In the genomic region with DNA sequence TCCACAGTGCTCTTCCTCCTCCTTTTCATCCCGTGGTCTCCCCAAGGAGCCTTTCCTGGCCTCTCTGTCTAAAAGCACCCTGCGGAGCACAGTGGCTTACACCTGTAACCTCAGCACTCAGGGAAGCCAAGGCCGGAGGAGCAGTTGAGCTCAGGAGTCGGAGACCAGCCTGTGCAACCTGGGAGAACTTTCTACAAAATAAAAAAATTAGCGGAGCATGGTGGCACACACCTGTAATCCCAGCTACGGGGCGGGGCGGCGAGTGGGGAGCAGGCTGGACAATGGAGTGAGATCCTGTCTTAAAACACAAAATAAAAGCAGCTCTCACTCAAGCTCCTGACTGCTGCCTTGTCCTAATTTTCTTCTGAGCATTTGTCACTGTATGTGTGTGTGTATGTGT, we compare ENCODE assay signal across 23 cellular contexts. TPM values are rescaled to one million over a fixed set of nuclear protein-coding genes. Genes with fewer than 3 reads are reported as not detected.
DNase-seq lines count a peak whose midpoint lies in the region; ATAC-seq, FAIRE-seq and TF ChIP-seq lines count a peak whose summit lies in the region.
"Had no signal": no experiment of that assay in that cellular context is flagged by ENCODE, and none has a peak within 500 bp of the region (broad histone marks: within the 10 kb centered on the region; RNA-seq: fewer than 3 reads in every experiment).

No MANE protein-coding gene starts in this region.

- H2BK12ac ChIP-seq in H1 (ENCODE audit: low read depth, low read length) = 0 out of 2 replicates have a peak overlapping the region, but pooled peaks have one; percentile 80

- 74% methylated on average over 9 of the region's 9 CpGs; no CpG with 5 or more reads in 1 of the 2 experiments for WGBS in H1 (ENCODE audit: extremely low coverage in 1 of 2, insufficient coverage in 1 of 2, insufficient read length in 1 of 2, insufficient replicate concordance in 2 of 2, low coverage in 1 of 2, low lambda C conversion rate in 2 of 2, missing lambda C conversion rate in 1 of 2), 2 experiments

- TF ChIP-seq CTCF in H1 (IDR thresholded peaks at IDR 0.05; ENCODE audit: control extremely low read depth in 1 of 3, insufficient read depth in 1 of 3, low read depth in 1 of 3, low read length in 3 of 3) (no peak), lower lobe of right lung (IDR thresholded peaks at IDR 0.05) (no peak), RWPE1 (conservative IDR thresholded peaks at IDR 0.05; ENCODE audit: low read depth) (no peak)

- H3K9me3 Mint-ChIP-seq in activated naive CD4-positive, alpha-beta T cell treated with anti-CD3 and anti-CD28 coated beads, Interleukin-2, amount 50 U/mL, for 24 hours = no peaks in the 10 kb centered on the region
- H3K9me3 Mint-ChIP-seq in activated naive CD4-positive, alpha-beta T cell treated with anti-CD3 and anti-CD28 coated beads, Interleukin-2, amount 50 U/mL, for 72 hours = no peaks in the 10 kb centered on the region
- peaks cover 0 to 1% (median 0%) of the 10 kb centered on the region in 7 donors for H3K9me3 Mint-ChIP-seq in naive B cell
- H3K9me3 Mint-ChIP-seq: activated naive CD8-positive, alpha-beta T cell treated with anti-CD3 and anti-CD28 coated beads, Interleukin-2, amount 50 U/mL, for 24 hours; activated T-helper 1 cell treated with anti-CD3 and anti-CD28 coated beads, Interleukin-12 subunit alpha, Interleukin-12 subunit beta, Interleukin-2, Interleukin-4 antibody, amounts not matched to agents 30 ng/mL and 10 ng/mL and 1 ng/mL, durations not matched to agents 14 hours and 24 hours and 36 hours; dendritic cell treated with granulocyte-macrophage colony-stimulating factor and Interleukin-4, amounts not matched to agents 40 ng/mL and 50 ng/mL, for 4 days had no signal

- no peak for DNase-seq in activated naive CD4-positive, alpha-beta T cell treated with anti-CD3 and anti-CD28 coated beads, Interleukin-2, amount 50 U/mL, for 72 hours (ENCODE audit: low spot score in 2 of 2)
- DNase-seq in H1 (ENCODE audit: low read depth in 1 of 2, low spot score in 2 of 2) (peak in 1 of 2 experiments; percentile 48), naive B cell (no peak), midbrain (lab: John Stamatoyannopoulos, UW) (no peak), lower lobe of right lung (no peak), RWPE1 (ENCODE audit: low spot score) (no peak)
- DNase-seq: activated CD4-positive, CD25-positive, alpha-beta regulatory T cell treated with anti-CD3 and anti-CD28 coated beads, Interleukin-2, amount 50 U/mL, for 72 hours; activated naive CD8-positive, alpha-beta T cell treated with anti-CD3 and anti-CD28 coated beads, Interleukin-2, amount 50 U/mL, for 24 hours; C1 segment of cervical spinal cord; DMS 273 treated with DMSO at 0.1 percent for 48 hours; hippocampal formation; NCI-H1694 treated with DMSO at 0.1 percent for 48 hours; occipital lobe; stimulated activated CD4-positive, alpha-beta T cell treated with anti-CD3 and anti-CD28 coated beads, Interleukin-4, amount 100 ng/mL, for 1 hour; T-helper 9 cell; uterus had no signal

- H3K9ac ChIP-seq in H1 (replicated peaks in 1 of 4; ENCODE audit: extremely low read depth in 1 of 4, low read depth in 3 of 4, low read length in 3 of 4) = no peak overlapping the region

- TF ChIP-seq POLR2A in H1 (IDR thresholded peaks at IDR 0.05; ENCODE audit: control extremely low read depth in 1 of 2, low read depth in 2 of 2, low read length in 2 of 2) = no peak

- peak overlapping the region; percentile 32; the same call in 1 of the 2 replicates for H2BK5ac ChIP-seq in H1 (ENCODE audit: low read depth, low read length)

- H3K14ac ChIP-seq in H1 (ENCODE audit: insufficient read length) = no peak overlapping the region

- H4K20me1 ChIP-seq in H1 (replicated peaks in 1 of 2; ENCODE audit: control insufficient read depth in 1 of 2, insufficient read depth in 2 of 2, low read length in 2 of 2) = peaks cover 0 to 5% of the 10 kb centered on the region in 2 experiments

- intact Hi-C loops in lower lobe of right lung (cut with DNase I) = no loop called here

- no peak overlapping the region for H2BK120ac ChIP-seq in H1 (replicated peaks; ENCODE audit: low read depth, low read length)

- H3K4ac ChIP-seq in H1 (replicated peaks; ENCODE audit: insufficient read length, low read depth, low read length) = no peak overlapping the region

- no peak overlapping the region for H4K91ac ChIP-seq in H1 (replicated peaks; ENCODE audit: insufficient read length, low read length)

- H3K4me3 ChIP-seq in H1 (ENCODE audit: extremely low read depth in 1 of 4, insufficient read depth in 2 of 4, low read depth in 3 of 4, low read length in 4 of 4) (peak overlapping the region; percentile 71 to 78 (median 73); a peak in 6 of 8 replicates), lower lobe of right lung (no peak overlapping the region)
- H3K4me3 ChIP-seq: A549, uterus had no signal

- peaks cover 0 to 26% of the 10 kb centered on the region in 2 experiments; a peak in 2 of 4 replicates for H3K79me2 ChIP-seq in H1 (ENCODE audit: control insufficient read depth in 1 of 2, insufficient read depth in 2 of 2, low read length in 2 of 2)

- H3K27me3 ChIP-seq in H1 (replicated peaks in 1 of 4; ENCODE audit: control insufficient read depth in 3 of 4, extremely low read depth in 1 of 4, insufficient read depth in 3 of 4, low read length in 3 of 4) = peaks cover 0 to 4% (median 1%) of the 10 kb centered on the region in 4 experiments; a peak in 4 of 7 replicates
- peaks cover 29% of the 10 kb centered on the region for H3K27me3 ChIP-seq in lower lobe of right lung (ENCODE audit: low read depth)
- H3K27me3 ChIP-seq: uterus had no signal

- peaks cover 6 to 23% (median 13%) of the 10 kb centered on the region in 4 experiments for H3K4me1 ChIP-seq in H1 (replicated peaks in 1 of 4; ENCODE audit: control insufficient read depth in 3 of 4, insufficient read depth in 4 of 4, low read length in 3 of 4)
- peaks cover 7% of the 10 kb centered on the region for H3K4me1 ChIP-seq in lower lobe of right lung

- peaks cover 13% of the 10 kb centered on the region for H3K23me2 ChIP-seq in H1 (ENCODE audit: low read depth, low read length)

- H3K4me3 Mint-ChIP-seq in activated naive CD4-positive, alpha-beta T cell treated with anti-CD3 and anti-CD28 coated beads, Interleukin-2, amount 50 U/mL, for 24 hours = peak overlapping the region; percentile 49
- H3K4me3 Mint-ChIP-seq in naive B cell = peak overlapping the region in 7 of 8 donors; percentile 12 to 79 (median 48)
- H3K4me3 Mint-ChIP-seq: dendritic cell treated with granulocyte-macrophage colony-stimulating factor and Interleukin-4, amounts not matched to agents 40 ng/mL and 50 ng/mL, for 4 days had no signal

- CTCF ChIA-PET in H1 (lab: Charles Lee; ENCODE audit: partially characterized antibody) = interaction anchor here (0.8 to 2.0 kb wide), 6 partner anchors 9 to 579 kb away, joined by 3 to 8 read pairs (median 3); no protein-coding TSS in a partner anchor
- CTCF ChIA-PET in RWPE1 (lab: Yijun Ruan, JAX) = no interaction called here

- POLR2A ChIA-PET in H1 (lab: Charles Lee; ENCODE audit: partially characterized antibody) = interaction anchor here (0.8 to 1.6 kb wide), 5 partner anchors 9 to 36 kb away, joined by 3 to 14 read pairs (median 3); no protein-coding TSS in a partner anchor
- POLR2A ChIA-PET in RWPE1 (lab: Yijun Ruan, JAX; ENCODE audit: low non-redundant PET) = no interaction called here

- no peak overlapping the region for H3K27ac Mint-ChIP-seq in activated naive CD4-positive, alpha-beta T cell treated with anti-CD3 and anti-CD28 coated beads, Interleukin-2, amount 50 U/mL, for 24 hours
- no peak overlapping the region for H3K27ac Mint-ChIP-seq in activated naive CD4-positive, alpha-beta T cell treated with anti-CD3 and anti-CD28 coated beads, Interleukin-2, amount 50 U/mL, for 72 hours
- H3K27ac Mint-ChIP-seq in naive B cell = no peak overlapping the region
- H3K27ac Mint-ChIP-seq: activated naive CD8-positive, alpha-beta T cell treated with anti-CD3 and anti-CD28 coated beads, Interleukin-2, amount 50 U/mL, for 24 hours; activated T-helper 1 cell treated with anti-CD3 and anti-CD28 coated beads, Interleukin-12 subunit alpha, Interleukin-12 subunit beta, Interleukin-2, Interleukin-4 antibody, amounts not matched to agents 30 ng/mL and 10 ng/mL and 1 ng/mL, durations not matched to agents 14 hours and 24 hours and 36 hours; dendritic cell treated with granulocyte-macrophage colony-stimulating factor and Interleukin-4, amounts not matched to agents 40 ng/mL and 50 ng/mL, for 4 days had no signal

- TF ChIP-seq RAD21 in H1 (IDR thresholded peaks at IDR 0.05 in 1 of 2, conservative IDR thresholded peaks at IDR 0.05 in 1 of 2; ENCODE audit: low read depth in 2 of 2, low read length in 2 of 2) = no peak

- no peak overlapping the region for H2AFZ ChIP-seq in H1 (ENCODE audit: low read length)

- H2BK20ac ChIP-seq in H1 (ENCODE audit: low read length) = no peak overlapping the region

- no peak for ATAC-seq in activated naive CD4-positive, alpha-beta T cell treated with anti-CD3 and anti-CD28 coated beads, Interleukin-2, amount 50 U/mL, for 72 hours
- ATAC-seq in naive B cell (ENCODE audit: low read depth in 2 of 2) (no peak), lower lobe of right lung (no peak)
- ATAC-seq: A549 had no signal

- TF ChIP-seq EP300 in H1 (IDR thresholded peaks at IDR 0.05; ENCODE audit: borderline replicate concordance in 1 of 2, low read depth in 2 of 2, low read length in 2 of 2) = no peak

- no peak for FAIRE-seq in H1 (lab: Jason Lieb, UNC)
- FAIRE-seq: A549 had no signal

- H3K36me3 ChIP-seq in H1 (ENCODE audit: control insufficient read depth in 2 of 4, insufficient read depth in 4 of 4, low read length in 3 of 4) = no peaks in the 10 kb centered on the region
- H3K36me3 ChIP-seq in lower lobe of right lung = no peaks in the 10 kb centered on the region
- H3K36me3 ChIP-seq: uterus had no signal

- H3K4me2 ChIP-seq in H1 (ENCODE audit: insufficient read depth in 1 of 2, low read depth in 2 of 2, low read length in 2 of 2) = peak overlapping the region; percentile 83

- H3K27ac ChIP-seq in H1 (ENCODE audit: low read depth, low read length) (no peak overlapping the region), temporal lobe (ENCODE audit: low read depth, low read length) (peak overlapping the region; percentile 61), lower lobe of right lung (no peak overlapping the region), RWPE1 (no peak overlapping the region)
- H3K27ac ChIP-seq: A549, uterus had no signal

- H3K9me3 ChIP-seq in H1 (ENCODE audit: insufficient read depth in 2 of 2, low read depth in 1 of 2, low read length in 1 of 2) (no peaks in the 10 kb centered on the region), lower lobe of right lung (no peaks in the 10 kb centered on the region)
- H3K9me3 ChIP-seq: A549, uterus had no signal

- peaks cover 25% of the 10 kb centered on the region for H3K27me3 Mint-ChIP-seq in activated naive CD4-positive, alpha-beta T cell treated with anti-CD3 and anti-CD28 coated beads, Interleukin-2, amount 50 U/mL, for 24 hours
- H3K27me3 Mint-ChIP-seq in naive B cell = peaks cover 24 to 61% (median 42%) of the 10 kb centered on the region in 3 donors

- H3K4me1 Mint-ChIP-seq in activated naive CD4-positive, alpha-beta T cell treated with anti-CD3 and anti-CD28 coated beads, Interleukin-2, amount 50 U/mL, for 24 hours = peaks cover 3% of the 10 kb centered on the region
- H3K4me1 Mint-ChIP-seq in naive B cell = peaks cover 0 to 12% (median 0%) of the 10 kb centered on the region in 3 donors

- H3K23ac ChIP-seq in H1 (ENCODE audit: insufficient read length) = no peak overlapping the region

- no peak overlapping the region for H3K56ac ChIP-seq in H1 (replicated peaks; ENCODE audit: insufficient read length, low read depth, low read length)

- H4K8ac ChIP-seq in H1 (ENCODE audit: extremely low read depth, insufficient read depth, low read length) = no peak overlapping the region

- peak overlapping the region; percentile 56; the same call in 1 of the 2 replicates for H3K18ac ChIP-seq in H1 (ENCODE audit: extremely low read depth, low read length)

- no peak overlapping the region for H2AK5ac ChIP-seq in H1 (ENCODE audit: low read depth, low read length)

- H3K79me1 ChIP-seq in H1 (ENCODE audit: low read depth, low read length) = 0 out of 2 replicates have a peak, but pooled peaks cover 2% of the 10 kb centered on the region

- H2BK15ac ChIP-seq in H1 (ENCODE audit: low read length) = 0 out of 2 replicates have a peak overlapping the region, but pooled peaks have one; percentile 50

- no peak overlapping the region for H4K5ac ChIP-seq in H1 (ENCODE audit: insufficient read length, low read depth, low read length)

- no peaks in the 10 kb centered on the region for H3K36me3 Mint-ChIP-seq in activated naive CD4-positive, alpha-beta T cell treated with anti-CD3 and anti-CD28 coated beads, Interleukin-2, amount 50 U/mL, for 24 hours
- H3K36me3 Mint-ChIP-seq in activated naive CD4-positive, alpha-beta T cell treated with anti-CD3 and anti-CD28 coated beads, Interleukin-2, amount 50 U/mL, for 72 hours = peaks cover 0 to 5% of the 10 kb centered on the region in 2 donors
- H3K36me3 Mint-ChIP-seq in naive B cell = no peaks in the 10 kb centered on the region
- H3K36me3 Mint-ChIP-seq: IgD-negative memory B cell had no signal

RNA-seq across cellular contexts. Expression of a gene that starts 1.4 kb away (rescaled TPM):
- not detected for total RNA-seq in activated naive CD4-positive, alpha-beta T cell treated with anti-CD3 and anti-CD28 coated beads, Interleukin-2, amount 50 U/mL, for 72 hours
- 36.5 and 40.4 TPM in 2 replicates for total RNA-seq in H1 (2021; fragmentation: NEBNext Ultra II Directional; extraction: Animal tissue kit (Norgen Biotek cat#: 25700))
- polyA plus RNA-seq in H1 (2011; rRNA removed) = 13.8 and 20.3 TPM in 2 replicates
- 20.7 TPM for polyA plus RNA-seq in H1 (2011; cell fraction: cytosol; rRNA removed)
- 44.2 TPM for polyA plus RNA-seq in H1 (2011; cell fraction: nucleus; rRNA removed)
- 24.1 to 31.8 TPM (median 27.2 TPM) in 4 replicates for polyA plus RNA-seq in H1 (2012, experiment 1 of 2)
- polyA plus RNA-seq in H1 (2012, experiment 2 of 2) = 7.2 TPM
- 17.9 TPM for polyA plus RNA-seq in H1 (2013, experiment 1 of 2)
- 15.9 TPM for polyA plus RNA-seq in H1 (2013, experiment 2 of 2)
- polyA minus RNA-seq in H1 (2011; rRNA and poly(A)+ RNA removed) = 40.8 and 57.2 TPM in 2 replicates
- polyA minus RNA-seq in H1 (2011; cell fraction: cytosol; rRNA and poly(A)+ RNA removed) = 26.1 TPM
- 66.4 TPM for polyA minus RNA-seq in H1 (2011; cell fraction: nucleus; rRNA and poly(A)+ RNA removed)
- polyA plus RNA-seq in naive B cell (ENCODE audit: low read depth in 6 of 6) = not detected
- total RNA-seq in temporal lobe = 9.8 TPM
- total RNA-seq in lower lobe of right lung = 27.9 TPM
- total RNA-seq: activated T-helper 1 cell treated with anti-CD3 and anti-CD28 coated beads, Interleukin-12 subunit alpha, Interleukin-12 subunit beta, Interleukin-2, Interleukin-4 antibody, amounts not matched to agents 30 ng/mL and 10 ng/mL and 1 ng/mL, durations not matched to agents 14 hours and 24 hours and 36 hours; fibroblast of villous mesenchyme had no signal
- polyA plus RNA-seq: IgD-negative memory B cell had no signal

Comparison
In these comparisons a context has a peak if more than half of its experiments do, and no peak if none do; other contexts are left out.
1. RNA of a gene that starts 1.4 kb away (total RNA-seq): 36.5 to 40.4 TPM in H1, 27.9 TPM in lower lobe of right lung (single experiment) and 9.8 TPM in temporal lobe (single experiment); not detected in activated naive CD4-positive, alpha-beta T cell treated with anti-CD3 and anti-CD28 coated beads, Interleukin-2, amount 50 U/mL, for 72 hours; every median in the first group is over 10 times any median in the second.